In the genomic region with DNA sequence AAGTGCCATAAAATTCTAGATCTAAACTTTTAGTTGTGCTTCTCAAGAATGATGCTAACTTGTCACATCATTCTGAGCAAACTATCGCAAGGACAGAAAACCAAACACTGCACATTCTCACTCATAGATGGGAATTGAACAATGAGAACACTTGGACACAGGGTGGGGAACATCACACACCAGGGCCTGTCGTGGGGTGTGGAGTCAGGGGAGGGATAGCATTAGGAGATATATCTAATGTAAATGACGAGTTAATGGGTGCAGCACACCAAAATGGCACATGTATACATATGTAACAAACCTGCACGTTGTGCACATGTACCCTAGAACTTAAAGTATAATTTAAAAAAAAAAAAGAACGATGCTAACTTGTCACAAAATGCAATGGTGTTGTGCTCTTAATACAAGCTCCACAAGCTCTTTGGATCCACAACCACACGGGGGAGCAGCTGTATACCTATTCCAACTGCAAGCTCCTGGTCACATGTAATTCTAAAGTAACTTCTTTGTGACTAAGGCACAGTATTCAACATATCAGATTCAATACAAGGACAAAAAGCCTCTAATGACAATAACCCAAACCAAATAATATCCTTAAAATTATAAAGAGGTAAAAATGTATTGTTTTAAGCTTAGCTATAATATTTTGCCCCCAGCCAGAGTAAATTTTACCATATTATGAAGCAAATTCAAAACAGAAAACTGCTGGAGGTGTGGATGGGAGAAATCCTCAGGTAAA, we compare ENCODE assay signal across 8 cellular contexts. TPM values are rescaled to one million over a fixed set of nuclear protein-coding genes. Genes with fewer than 3 reads are reported as not detected.
DNase-seq lines count a peak whose midpoint lies in the region; ATAC-seq and TF ChIP-seq lines count a peak whose summit lies in the region.
"Not testable (repeated sequence)": the region's sequence is repeated elsewhere in the genome, so short reads cannot be mapped to it uniquely, and the experiment has no call there.

No MANE protein-coding gene starts in this region.

- H3K9me2 ChIP-seq in GM23338 (ENCODE audit: insufficient read depth); OCI-LY1 (ENCODE audit: low read depth, low read length): not testable (repeated sequence)

- not testable (repeated sequence) for DNase-seq in DND-41
- DNase-seq in GM23338 (ENCODE audit: low spot score), result peak; percentile 84
- DNase-seq in KBM-7, result peak; percentile 20
- DNase-seq in activated T-cell treated with anti-CD3 and anti-CD28 coated beads, Interleukin-2, amount 50 U/mL, for 4 hours, result peak; percentile 14
- peak; percentile 77 for DNase-seq in fibroblast of mammary gland (ENCODE audit: low read depth)
- peak; percentile 8 for DNase-seq in naive B cell
- DNase-seq in substantia nigra (lab: John Stamatoyannopoulos, UW), result peak in 33 of 49 donors; percentile 0 to 62 (median 16)

- not testable (repeated sequence) for H3K4me1 ChIP-seq in DND-41 (ENCODE audit: insufficient read depth, low read length)
- peaks cover 14% of the 10 kb centered on the region; the same call in 1 of the 2 replicates for H3K4me1 ChIP-seq in GM23338 (ENCODE audit: insufficient read depth)
- H3K4me1 ChIP-seq in OCI-LY1 (ENCODE audit: insufficient read depth, low read length, severe bottlenecking), result peaks cover 49% of the 10 kb centered on the region

- not testable (repeated sequence) for H3K4me2 ChIP-seq in DND-41 (ENCODE audit: insufficient read depth, low read length); GM23338; OCI-LY1 (ENCODE audit: low read length)

- not testable (repeated sequence) for H3K27ac ChIP-seq in DND-41 (ENCODE audit: low read length); GM23338 (ENCODE audit: low read depth); substantia nigra (ENCODE audit: low read depth, low read length, poor library complexity, severe bottlenecking)
- H3K27ac ChIP-seq in OCI-LY1 (ENCODE audit: low read depth, low read length, poor library complexity, severe bottlenecking), result peak overlapping the region; percentile 86

- not testable (repeated sequence) for H3K9me3 ChIP-seq in DND-41 (ENCODE audit: insufficient read depth, low read length, severe bottlenecking); OCI-LY1 (ENCODE audit: low read length)

- ATAC-seq in DND-41 (ENCODE audit: insufficient read depth, low read depth); activated T-cell treated with anti-CD3 and anti-CD28 coated beads, Interleukin-2, amount 50 U/mL, for 4 hours: not testable (repeated sequence)
- ATAC-seq in GM23338 (peak; percentile 86), naive B cell (ENCODE audit: low read depth in 2 of 2) (peak in 1 of 2 donors; percentile 32)

- not testable (repeated sequence) for H3K27ac Mint-ChIP-seq in GM23338
- peak overlapping the region in 2 of 6 donors; percentile 27 to 91 for H3K27ac Mint-ChIP-seq in naive B cell

- H3F3A ChIP-seq in GM23338 (replicated peaks; ENCODE audit: low read depth); OCI-LY1 (ENCODE audit: insufficient read depth, low read length): not testable (repeated sequence)

- peaks cover 12% of the 10 kb centered on the region for H3K36me3 Mint-ChIP-seq in GM23338 (ENCODE audit: low read depth)
- H3K36me3 Mint-ChIP-seq in activated T-cell treated with anti-CD3 and anti-CD28 coated beads, Interleukin-2, amount 50 U/mL, for 4 hours (ENCODE audit: insufficient read depth), result peaks cover 12% of the 10 kb centered on the region
- not testable (repeated sequence) for H3K36me3 Mint-ChIP-seq in naive B cell

- not testable (repeated sequence) for H3K4me3 ChIP-seq in DND-41 (ENCODE audit: low read depth in 1 of 2, low read length in 2 of 2); GM23338; OCI-LY1 (ENCODE audit: low read depth, low read length, poor library complexity, severe bottlenecking); fibroblast of mammary gland (ENCODE audit: control insufficient read depth, low read depth, low read length)

- not testable (repeated sequence) for H3K4me3 Mint-ChIP-seq in GM23338; activated T-cell treated with anti-CD3 and anti-CD28 coated beads, Interleukin-2, amount 50 U/mL, for 4 hours; naive B cell

- H3K27me3 Mint-ChIP-seq in GM23338 (ENCODE audit: insufficient read depth, low read depth, poor library complexity); activated T-cell treated with anti-CD3 and anti-CD28 coated beads, Interleukin-2, amount 50 U/mL, for 4 hours (ENCODE audit: low read depth); naive B cell: not testable (repeated sequence)

- H3K36me3 ChIP-seq in DND-41 (ENCODE audit: insufficient read depth, low read length); GM23338 (ENCODE audit: insufficient read depth): not testable (repeated sequence)
- H3K36me3 ChIP-seq in OCI-LY1 (ENCODE audit: insufficient read depth, low read length), result peaks cover 25% of the 10 kb centered on the region

- in situ Hi-C loops in KBM-7 (cut with MboI; ENCODE audit: low pct_unique_long_range_greater_than_20kb, low sequenced_read_pairs), result not testable (repeated sequence)

- not testable (repeated sequence) for H3K9me3 Mint-ChIP-seq in GM23338; activated T-cell treated with anti-CD3 and anti-CD28 coated beads, Interleukin-2, amount 50 U/mL, for 4 hours; naive B cell

- H3K79me2 ChIP-seq in DND-41 (ENCODE audit: insufficient read depth, low read length), result peaks cover 33% of the 10 kb centered on the region; the same call in 1 of the 2 replicates
- peaks cover 61% of the 10 kb centered on the region for H3K79me2 ChIP-seq in GM23338 (replicated peaks; ENCODE audit: insufficient read depth)
- peaks cover 32% of the 10 kb centered on the region for H3K79me2 ChIP-seq in OCI-LY1 (ENCODE audit: insufficient read depth, low read length)

- not testable (repeated sequence) for H3K27me3 ChIP-seq in DND-41 (ENCODE audit: insufficient read depth, low read length, poor library complexity); GM23338 (ENCODE audit: insufficient read depth); OCI-LY1 (ENCODE audit: insufficient read depth, low read length)

- H4K20me1 ChIP-seq in DND-41 (ENCODE audit: insufficient read depth, low read length); GM23338 (replicated peaks; ENCODE audit: insufficient read depth); OCI-LY1 (ENCODE audit: insufficient read depth, low read length): not testable (repeated sequence)

- peak; percentile 33 for TF ChIP-seq CTCF in DND-41 (IDR thresholded peaks at IDR 0.05; ENCODE audit: borderline replicate concordance, extremely low read depth, low read length, poor library complexity, severe bottlenecking)
- TF ChIP-seq CTCF in GM23338 (conservative IDR thresholded peaks at IDR 0.05; ENCODE audit: low read depth in 2 of 2), result peak; percentile 78 to 83
- peak; percentile 62 for TF ChIP-seq CTCF in OCI-LY1 (IDR thresholded peaks at IDR 0.05; ENCODE audit: low read length)
- peak; percentile 57 for TF ChIP-seq CTCF in fibroblast of mammary gland (conservative IDR thresholded peaks at IDR 0.05; ENCODE audit: control insufficient read depth, insufficient read depth, low read depth, low read length)

- not testable (repeated sequence) for H3K9ac ChIP-seq in DND-41 (ENCODE audit: low read depth, low read length); OCI-LY1 (ENCODE audit: low read length)

- peaks cover 32% of the 10 kb centered on the region for H3K4me1 Mint-ChIP-seq in GM23338
- H3K4me1 Mint-ChIP-seq in activated T-cell treated with anti-CD3 and anti-CD28 coated beads, Interleukin-2, amount 50 U/mL, for 4 hours (ENCODE audit: low read depth), result peaks cover 25% of the 10 kb centered on the region
- peaks cover 25 to 44% (median 39%) of the 10 kb centered on the region in 3 donors for H3K4me1 Mint-ChIP-seq in naive B cell

- not testable (repeated sequence) for H2AFZ ChIP-seq in DND-41 (ENCODE audit: low read depth, low read length); GM23338; OCI-LY1 (ENCODE audit: low read length)

RNA-seq across cellular contexts. Expression of gene RAB3GAP2, which starts 53.7 kb away (rescaled TPM):
- 41.6 and 44.6 TPM in 2 replicates for total RNA-seq in GM23338 (2014; rRNA removed; shearing (Covaris generic))
- polyA plus RNA-seq in GM23338 (2016; fragmentation: Nextera tagmentation; extraction: Ambion mirVana) (15.7 and 19.4 TPM in 2 replicates), naive B cell (ENCODE audit: low read depth in 6 of 6) (10 to 100 TPM; 21.3 to 39.5 (median 24.6) TPM)
- 10 to 100 TPM; 34.9 to 37.2 (median 36.1) TPM for total RNA-seq in activated T-cell treated with anti-CD3 and anti-CD28 coated beads, Interleukin-2, amount 50 U/mL, for 4 hours
